ENCODE assay signal across 28 cellular contexts in the genomic region with DNA sequence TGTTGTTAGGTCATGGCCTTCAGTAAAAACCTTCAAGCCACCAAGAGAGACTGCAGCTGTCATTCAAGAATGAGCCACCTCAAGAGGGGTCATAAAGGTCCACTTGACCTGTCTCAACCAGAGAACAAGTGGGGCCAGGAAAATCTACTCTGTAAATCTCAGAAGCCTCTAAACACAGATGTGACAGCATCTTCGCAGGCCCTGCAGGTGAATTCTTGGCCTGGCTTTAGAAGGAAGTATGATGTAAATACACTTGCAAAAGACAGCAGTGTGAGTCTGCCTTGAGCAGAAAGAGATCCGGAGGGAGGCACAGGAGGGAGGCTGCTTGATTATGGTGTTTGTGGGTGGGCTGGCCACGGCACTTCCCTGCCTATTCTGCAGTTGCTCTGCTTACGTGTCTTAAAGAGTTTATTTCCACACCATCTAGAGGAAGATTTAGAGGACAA.
DNase-seq lines count a peak whose midpoint lies in the region; ATAC-seq, FAIRE-seq and TF ChIP-seq lines count a peak whose summit lies in the region.
"Had no signal": no experiment of that assay in that cellular context is flagged by ENCODE, and none has a peak within 500 bp of the region (broad histone marks: within the 10 kb centered on the region; RNA-seq: fewer than 3 reads in every experiment).

No MANE protein-coding gene starts in this region.

- peak overlapping the region; percentile 82 for H3K4me2 ChIP-seq in OCI-LY3 (ENCODE audit: low read length)
- H3K4me2 ChIP-seq: A549, SK-N-SH had no signal

- peaks cover 5% of the 10 kb centered on the region for H3K9me3 Mint-ChIP-seq in CD8-positive, alpha-beta T cell

- peak; percentile 41 for DNase-seq in ACHN
- DNase-seq in left kidney (ENCODE audit: low read depth, low spot score), result peak; percentile 72
- DNase-seq in GM12891 (ENCODE audit: insufficient read length, low spot score), result no peak
- DNase-seq in NCI-H510A treated with DMSO at 0.1 percent for 48 hours (lab: John Stamatoyannopoulos, UW), result no peak
- DNase-seq in GM19239 (ENCODE audit: insufficient read length, low spot score), result no peak
- no peak for DNase-seq in CD8-positive, alpha-beta T cell
- DNase-seq: activated CD4-positive, alpha-beta T cell treated with anti-CD3 and anti-CD28 coated beads, Interleukin-2, amount 10 ng/mL, durations not matched to agents 24 days and 14 days; activated T-cell treated with anti-CD3 and anti-CD28 coated beads, Interleukin-2, amount 50 U/mL, for 4 hours; BE2C; body of pancreas; DND-41; effector CD4-positive, alpha-beta T cell; NCI-H187; NCI-H2171 treated with DMSO at 0.1 percent for 48 hours; NCI-H524 treated with DMSO at 0.1 percent for 48 hours; retina; SK-N-SH; spleen; stimulated activated CD4-positive, alpha-beta T cell treated with anti-CD3 and anti-CD28 coated beads, Interleukin-2, amount 100 ng/mL, for 48 hours had no signal

- in situ Hi-C loops in ACHN (cut with HindIII; ENCODE audit: low pct_ligation_motif_present, low pct_unique_long_range_greater_than_20kb, low sequenced_read_pairs), result no loop called here

- H3K36me3 ChIP-seq in OCI-LY3 (replicated peaks; ENCODE audit: low read depth, low read length), result peaks cover 3% of the 10 kb centered on the region
- no peaks in the 10 kb centered on the region for H3K36me3 ChIP-seq in CD8-positive, alpha-beta T cell (ENCODE audit: insufficient read depth, low read length)
- H3K36me3 ChIP-seq: BE2C, spleen had no signal

- H3K27ac ChIP-seq in OCI-LY3 (ENCODE audit: low read length), result peak overlapping the region; percentile 94
- no peak overlapping the region for H3K27ac ChIP-seq in CD8-positive, alpha-beta T cell (ENCODE audit: low read depth, low read length)
- H3K27ac ChIP-seq: A549, body of pancreas, spleen, VCaP had no signal

- no peak for TF ChIP-seq CTCF in OCI-LY3 (IDR thresholded peaks at IDR 0.05; ENCODE audit: low read depth, low read length)
- TF ChIP-seq CTCF in CD8-positive, alpha-beta T cell (IDR thresholded peaks at IDR 0.05), result no peak

- intact Hi-C loops in CD8-positive, alpha-beta T cell (cut with DNase I, micrococcal nuclease), result no loop called here

- no peak for FAIRE-seq in GM12891 (lab: Jason Lieb, UNC)
- FAIRE-seq in GM19239 (lab: Jason Lieb, UNC), result no peak
- FAIRE-seq: frontal cortex, keratinocyte had no signal

- H3K4me3 Mint-ChIP-seq in CD8-positive, alpha-beta T cell, result no peak overlapping the region
- H3K4me3 Mint-ChIP-seq: activated CD4-positive, alpha-beta T cell treated with anti-CD3 and anti-CD28 coated beads, Interleukin-2, amount 10 ng/mL, durations not matched to agents 24 days and 14 days; activated T-cell treated with anti-CD3 and anti-CD28 coated beads, Interleukin-2, amount 50 U/mL, for 4 hours; stimulated activated effector memory CD8-positive, alpha-beta T cell treated with anti-CD3 and anti-CD28 coated beads, Interleukin-12 subunit alpha, Interleukin-12 subunit beta, amount 100 ng/mL, for 72 hours had no signal

- H3K4me1 Mint-ChIP-seq in CD8-positive, alpha-beta T cell (ENCODE audit: low read depth), result no peaks in the 10 kb centered on the region
- H3K4me1 Mint-ChIP-seq: activated CD4-positive, alpha-beta T cell treated with anti-CD3 and anti-CD28 coated beads, Interleukin-2, amount 10 ng/mL, durations not matched to agents 24 days and 14 days; stimulated activated effector memory CD8-positive, alpha-beta T cell treated with anti-CD3 and anti-CD28 coated beads, Interleukin-12 subunit alpha, Interleukin-12 subunit beta, amount 100 ng/mL, for 72 hours had no signal

- H3K9ac ChIP-seq in OCI-LY3 (ENCODE audit: low read length), result peak overlapping the region; percentile 86
- H3K9ac ChIP-seq: SK-N-SH had no signal

- CTCF ChIA-PET in CD8-positive, alpha-beta T cell (lab: Charles Lee), result no interaction called here

- no peaks in the 10 kb centered on the region for H3K36me3 Mint-ChIP-seq in CD8-positive, alpha-beta T cell
- H3K36me3 Mint-ChIP-seq: stimulated activated effector memory CD8-positive, alpha-beta T cell treated with anti-CD3 and anti-CD28 coated beads, Interleukin-12 subunit alpha, Interleukin-12 subunit beta, amount 100 ng/mL, for 72 hours had no signal

- H3K4me3 ChIP-seq in OCI-LY3 (ENCODE audit: low read length), result peak overlapping the region; percentile 53
- H3K4me3 ChIP-seq in CD8-positive, alpha-beta T cell (ENCODE audit: low read depth, low read length), result no peak overlapping the region
- H3K4me3 ChIP-seq: A549, body of pancreas, lung, spleen had no signal

- no peaks in the 10 kb centered on the region for H4K20me1 ChIP-seq in OCI-LY3 (ENCODE audit: insufficient read depth, low read length)

- no peak for TF ChIP-seq POLR2A in GM12891 (IDR thresholded peaks at IDR 0.05; ENCODE audit: low read depth, low read length)

- peak overlapping the region; percentile 71; the same call in 1 of the 2 replicates for H2AFZ ChIP-seq in OCI-LY3 (ENCODE audit: low read depth, low read length)

- H3K27ac Mint-ChIP-seq in CD8-positive, alpha-beta T cell, result no peak overlapping the region
- H3K27ac Mint-ChIP-seq: activated CD4-positive, alpha-beta T cell treated with anti-CD3 and anti-CD28 coated beads, Interleukin-2, amount 10 ng/mL, durations not matched to agents 24 days and 14 days; stimulated activated effector memory CD8-positive, alpha-beta T cell treated with anti-CD3 and anti-CD28 coated beads, Interleukin-12 subunit alpha, Interleukin-12 subunit beta, amount 100 ng/mL, for 72 hours had no signal

- H3K79me2 ChIP-seq in OCI-LY3 (ENCODE audit: low read length), result no peaks in the 10 kb centered on the region

- 0 out of 2 replicates have a peak, but pooled peaks cover 5% of the 10 kb centered on the region for H3K9me3 ChIP-seq in OCI-LY3 (ENCODE audit: insufficient read depth, low read length)
- H3K9me3 ChIP-seq in CD8-positive, alpha-beta T cell (ENCODE audit: low read length), result no peaks in the 10 kb centered on the region
- H3K9me3 ChIP-seq: BE2C, body of pancreas, SK-N-SH had no signal

- POLR2A ChIA-PET in CD8-positive, alpha-beta T cell (lab: Charles Lee), result no interaction called here

- peaks cover 52% of the 10 kb centered on the region for H3K4me1 ChIP-seq in OCI-LY3 (ENCODE audit: low read length)
- no peaks in the 10 kb centered on the region for H3K4me1 ChIP-seq in CD8-positive, alpha-beta T cell (ENCODE audit: insufficient read depth, low read length)
- H3K4me1 ChIP-seq: A549, BE2C, body of pancreas, spleen had no signal

- no peaks in the 10 kb centered on the region for H3K27me3 ChIP-seq in OCI-LY3 (ENCODE audit: low read depth, low read length)
- H3K27me3 ChIP-seq in CD8-positive, alpha-beta T cell (ENCODE audit: insufficient read depth, low read length), result no peaks in the 10 kb centered on the region
- H3K27me3 ChIP-seq: BE2C, body of pancreas, spleen had no signal

- ATAC-seq in GM19395 (IDR thresholded peaks at IDR 0.05; ENCODE audit: unreplicated experiment), result peak; percentile 93
- ATAC-seq in CD8-positive, alpha-beta T cell, result no peak
- ATAC-seq: A549; activated T-cell treated with anti-CD3 and anti-CD28 coated beads, Interleukin-2, amount 50 U/mL, for 4 hours; body of pancreas; esophagus mucosa; stimulated activated effector memory CD8-positive, alpha-beta T cell treated with anti-CD3 and anti-CD28 coated beads, Interleukin-12 subunit alpha, Interleukin-12 subunit beta, amount 100 ng/mL, for 72 hours had no signal

- no peaks in the 10 kb centered on the region for H3K27me3 Mint-ChIP-seq in CD8-positive, alpha-beta T cell (ENCODE audit: low read depth)
- H3K27me3 Mint-ChIP-seq: activated CD4-positive, alpha-beta T cell treated with anti-CD3 and anti-CD28 coated beads, Interleukin-2, amount 10 ng/mL, durations not matched to agents 24 days and 14 days had no signal

TF ChIP-seq in GM12891, 5 proteins besides CTCF, POLR2A, EP300 and RAD21:
- TF ChIP-seq POLR2AphosphoS5 (IDR thresholded peaks at IDR 0.05; ENCODE audit: low read depth, low read length), result no peak
- no peak for TF ChIP-seq TAF1 (IDR thresholded peaks at IDR 0.05; ENCODE audit: low read depth, low read length)
- no peak for TF ChIP-seq POU2F2 (IDR thresholded peaks at IDR 0.05; ENCODE audit: low read depth, low read length)
- TF ChIP-seq SPI1 (IDR thresholded peaks at IDR 0.05; ENCODE audit: low read depth, low read length), result no peak

Comparison
In these comparisons a context has a peak if more than half of its experiments do, and no peak if none do; other contexts are left out.
1. DNase-seq: peak in ACHN (single experiment) and left kidney (single experiment); none in GM12891 (single experiment), NCI-H510A treated with DMSO at 0.1 percent for 48 hours (single experiment), GM19239 (single experiment) and CD8-positive, alpha-beta T cell (0 of 7).